8 cellular contexts compared by ENCODE assay signal in genomic region chr5:132497488-132497997, GRCh38. TPM values are rescaled to one million over a fixed set of nuclear protein-coding genes. Genes with fewer than 3 reads are reported as not detected.
DNase-seq lines count a peak whose midpoint lies in the region; ATAC-seq and TF ChIP-seq lines count a peak whose summit lies in the region.

No MANE protein-coding gene starts in this region.

- H3K9me3 ChIP-seq in heart left ventricle: no peaks in the 10 kb centered on the region

- DNase-seq in AG04449 (ENCODE audit: low read depth, low spot score): no peak
- DNase-seq in HFF-Myc (ENCODE audit: extremely low read depth, low read depth): peak; percentile 79
- DNase-seq in heart left ventricle: peak; percentile 77 to 87 (median 87)
- no peak for DNase-seq in progenitor cell of endocrine pancreas (ENCODE audit: low spot score, unreplicated experiment)
- DNase-seq in middle frontal gyrus (ENCODE audit: extremely low spot score, low spot score): no peak

- H3K4me3 Mint-ChIP-seq in activated naive CD8-positive, alpha-beta T cell: peak overlapping the region; percentile 93
- H3K4me3 Mint-ChIP-seq in progenitor cell of endocrine pancreas (ENCODE audit: low read depth): peak overlapping the region; percentile 84

- peak overlapping the region; percentile 79 to 99 (median 93) for H3K27ac ChIP-seq in heart left ventricle

- no peaks in the 10 kb centered on the region for H3K36me3 Mint-ChIP-seq in activated naive CD8-positive, alpha-beta T cell
- H3K36me3 Mint-ChIP-seq in progenitor cell of endocrine pancreas (ENCODE audit: insufficient read depth): no peaks in the 10 kb centered on the region

- H3K36me3 ChIP-seq in heart left ventricle: no peaks in the 10 kb centered on the region

- intact Hi-C loops in heart left ventricle (cut with DNase I): loop anchor here in 6 of 10 donors (2.0 to 10.0 kb wide), 7 partner anchors 60 to 273 kb away; partner anchors contain the start of genes SLC22A4 (in 3 of the 6), P4HA2 (in 1 of the 6) and RAD50 (in 1 of the 6)

- CTCF ChIA-PET in AG04449 (lab: Yijun Ruan, JAX): interaction anchor here (0.8 to 21.9 kb wide), 7 partner anchors 19 to 109 kb away, joined by 3 to 610 read pairs (median 48); no protein-coding TSS in a partner anchor

- peaks cover 4 to 84% (median 36%) of the 10 kb centered on the region in 12 donors for H3K4me1 ChIP-seq in heart left ventricle

- TF ChIP-seq CTCF in AG04449 (IDR thresholded peaks at IDR 0.05; ENCODE audit: insufficient read depth, low read length, missing control alignments) (no peak), HFF-Myc (IDR thresholded peaks at IDR 0.05; ENCODE audit: low read depth, low read length, missing control alignments) (no peak), heart left ventricle (IDR thresholded peaks at IDR 0.05) (no peak), progenitor cell of endocrine pancreas (IDR thresholded peaks at IDR 0.05; ENCODE audit: unreplicated experiment) (no peak)

- H3K27ac Mint-ChIP-seq in activated naive CD8-positive, alpha-beta T cell: peak overlapping the region; percentile 93
- H3K27ac Mint-ChIP-seq in progenitor cell of endocrine pancreas: peak overlapping the region; percentile 73

- ATAC-seq in heart left ventricle (peak; percentile 25 to 49 (median 28)), GM21717 (IDR thresholded peaks at IDR 0.05; ENCODE audit: unreplicated experiment) (no peak), GM18520 (IDR thresholded peaks at IDR 0.05; ENCODE audit: unreplicated experiment) (no peak)

- POLR2A ChIA-PET in AG04449 (lab: Yijun Ruan, JAX): interaction anchor here (0.7 to 3.1 kb wide), 8 partner anchors 9 to 129 kb away, joined by 3 to 24 read pairs (median 5); no protein-coding TSS in a partner anchor

- 27 to 49% (median 39%) methylated on average over 4 to 6 of the region's 6 CpGs for WGBS in heart left ventricle, 4 donors

- peaks cover 58% of the 10 kb centered on the region for H3K4me1 Mint-ChIP-seq in activated naive CD8-positive, alpha-beta T cell (ENCODE audit: low read depth)
- peaks cover 3% of the 10 kb centered on the region for H3K4me1 Mint-ChIP-seq in progenitor cell of endocrine pancreas (ENCODE audit: low read depth)

- no peak for TF ChIP-seq POLR2A in heart left ventricle (IDR thresholded peaks at IDR 0.05)

- H3K4me3 ChIP-seq in AG04449 (ENCODE audit: low read depth, low read length) (peak overlapping the region; percentile 69), HFF-Myc (replicated peaks; ENCODE audit: low read depth, low read length) (peak overlapping the region; percentile 56), heart left ventricle (peak overlapping the region; percentile 27 to 88 (median 68))

- H3K27me3 Mint-ChIP-seq in activated naive CD8-positive, alpha-beta T cell: no peaks in the 10 kb centered on the region
- peaks cover 20% of the 10 kb centered on the region for H3K27me3 Mint-ChIP-seq in progenitor cell of endocrine pancreas

- H3K27me3 ChIP-seq in heart left ventricle: no peaks in the 10 kb centered on the region

- no peaks in the 10 kb centered on the region for H3K9me3 Mint-ChIP-seq in activated naive CD8-positive, alpha-beta T cell (ENCODE audit: low read depth)
- no peaks in the 10 kb centered on the region for H3K9me3 Mint-ChIP-seq in progenitor cell of endocrine pancreas (ENCODE audit: low read depth)

RNA-seq across cellular contexts. Expression of gene IRF1, which starts 7.0 kb away (rescaled TPM):
- 100 to 1,000 TPM in 1 of 9 donors, 10 to 100 TPM in 7, 1 to 10 TPM in 1; 9.2 to 190 (median 18.4) TPM for total RNA-seq in heart left ventricle
- polyA plus RNA-seq in heart left ventricle: 10 to 100 TPM in 1 of 2 donors, 1 to 10 TPM in 1; 7.5 to 12.2 TPM
- 2.3 and 4.1 TPM in 2 replicates for total RNA-seq in progenitor cell of endocrine pancreas

RNA-seq across cellular contexts. Expression of gene IL5, which starts 45.8 kb away (rescaled TPM):
- total RNA-seq in heart left ventricle: not detected
- not detected for polyA plus RNA-seq in heart left ventricle
- not detected in 2 replicates for total RNA-seq in progenitor cell of endocrine pancreas

RNA-seq across cellular contexts. Expression of gene RAD50, which starts 59.2 kb away (rescaled TPM):
- total RNA-seq in heart left ventricle (10 to 100 TPM; 17.5 to 41.8 (median 32.4) TPM), progenitor cell of endocrine pancreas (50.2 and 52.4 TPM in 2 replicates)
- polyA plus RNA-seq in heart left ventricle: 10 to 100 TPM in 1 of 2 donors, 1 to 10 TPM in 1; 9.3 to 16.1 TPM

Comparison
In these comparisons a context has a peak if more than half of its experiments do, and no peak if none do; other contexts are left out.
1. DNase-seq: peak in HFF-Myc (single experiment) and heart left ventricle (5 of 5); none in AG04449 (single experiment), progenitor cell of endocrine pancreas (single experiment) and middle frontal gyrus (single experiment).
2. ATAC-seq: peak in heart left ventricle (4 of 4); none in GM21717 (single experiment) and GM18520 (single experiment).
3. Peak in every context shown above with its lines, with median percentiles within 50 percentile points of each other: H3K4me3 ChIP-seq.